ENCODE assay signal across 8 cellular contexts in genomic region chr1:39816431-39817090, GRCh38. TPM values are rescaled to one million over a fixed set of nuclear protein-coding genes. Genes with fewer than 3 reads are reported as not detected.
A peak's percentile ranks its signal among the peaks of the same experiment; 100 is the strongest.
DNase-seq lines count a peak whose midpoint lies in the region; ATAC-seq and TF ChIP-seq lines count a peak whose summit lies in the region.

No MANE protein-coding gene starts in this region.

- no peaks in the 10 kb centered on the region for H3K27me3 Mint-ChIP-seq in IgD-negative memory B cell

- peak; percentile 92 for TF ChIP-seq CTCF in Panc1 (IDR thresholded peaks at IDR 0.05)
- TF ChIP-seq CTCF in fibroblast of the aortic adventitia (IDR thresholded peaks at IDR 0.05; ENCODE audit: insufficient read depth, low read length), result peak; percentile 89
- TF ChIP-seq CTCF in neutrophil (IDR thresholded peaks at IDR 0.05), result peak; percentile 88
- TF ChIP-seq CTCF in uterus (IDR thresholded peaks at IDR 0.05), result peak; percentile 71 to 95 (median 80)

- in situ Hi-C loops in Panc1 (cut with HindIII; ENCODE audit: low pct_unique_long_range_greater_than_20kb, low sequenced_read_pairs), result no loop called here

- H3K4me3 Mint-ChIP-seq in IgD-negative memory B cell, result peak overlapping the region; percentile 25 to 95 (median 82)

- intact Hi-C loops in Panc1 (cut with micrococcal nuclease; ENCODE audit: unreplicated experiment) (loop anchor here (5.0 kb wide), 3 partner anchors 86 to 216 kb away; partner anchors contain the start of gene MYCL), uterus (cut with DNase I; ENCODE audit: low total_unique reads) (loop anchor here (5.0 kb wide), 2 partner anchors 86 to 156 kb away; partner anchors contain the start of gene MYCL)

- H3K9me3 Mint-ChIP-seq in IgD-negative memory B cell, result no peaks in the 10 kb centered on the region

- BruUV-seq in Panc1 (replicated peaks; lab: Mats Ljungman, UMichigan), result no TSS peak

- H3K4me3 ChIP-seq in Panc1 (ENCODE audit: low read depth in 2 of 2, low read length in 2 of 2) (no peak overlapping the region), fibroblast of the aortic adventitia (ENCODE audit: low read depth, low read length) (no peak overlapping the region), neutrophil (ENCODE audit: low read depth in 1 of 2, low read length in 1 of 2) (peak overlapping the region in 1 of 2 experiments; percentile 38), uterus (no peak overlapping the region)

- peak; percentile 38 for ATAC-seq in GM21619 (IDR thresholded peaks at IDR 0.05; ENCODE audit: unreplicated experiment)
- ATAC-seq in Panc1, result peak; percentile 87

- H3K9me3 ChIP-seq in Panc1 (ENCODE audit: control insufficient read depth, insufficient read depth, low read depth, low read length) (no peaks in the 10 kb centered on the region), neutrophil (no peaks in the 10 kb centered on the region), uterus (no peaks in the 10 kb centered on the region)

- no peaks in the 10 kb centered on the region for H3K27me3 ChIP-seq in Panc1 (ENCODE audit: control insufficient read depth, insufficient read depth, low read length)
- no peaks in the 10 kb centered on the region for H3K27me3 ChIP-seq in neutrophil
- no peaks in the 10 kb centered on the region for H3K27me3 ChIP-seq in uterus

- CTCF ChIA-PET in Panc1 (lab: Charles Lee), result interaction anchor here (1.1 kb wide), 1 partner anchor 85 kb away, joined by 4 read pairs; the partner anchor contains the start of gene MYCL

- no peaks in the 10 kb centered on the region for H3K4me1 ChIP-seq in Panc1 (ENCODE audit: control insufficient read depth, insufficient read depth, low read length)
- peaks cover 10 to 13% of the 10 kb centered on the region in 2 experiments for H3K4me1 ChIP-seq in neutrophil (ENCODE audit: control insufficient read depth in 1 of 2, insufficient read depth in 1 of 2, low read depth in 1 of 2, low read length in 1 of 2)
- H3K4me1 ChIP-seq in uterus, result no peaks in the 10 kb centered on the region

- peaks cover 3% of the 10 kb centered on the region for H3K36me3 Mint-ChIP-seq in IgD-negative memory B cell

- H3K27ac ChIP-seq in Panc1 (ENCODE audit: low read length) (no peak overlapping the region), neutrophil (no peak overlapping the region), uterus (no peak overlapping the region)

- POLR2A ChIA-PET in Panc1 (lab: Charles Lee), result no interaction called here

- TF ChIP-seq POLR2A in uterus (IDR thresholded peaks at IDR 0.05), result no peak

- H3K4me1 Mint-ChIP-seq in IgD-negative memory B cell, result peaks cover 5 to 8% (median 5%) of the 10 kb centered on the region in 3 donors

- H3K27ac Mint-ChIP-seq in IgD-negative memory B cell, result peak overlapping the region; percentile 16 to 86 (median 57)

- DNase-seq in EL, result peak; percentile 87
- DNase-seq in Panc1 (ENCODE audit: low read depth, low spot score), result peak; percentile 77
- DNase-seq in activated T-helper 9 cell treated with anti-CD3 and anti-CD28 coated beads, Interleukin-2, amount 50 U/mL, for 16 hours (ENCODE audit: low read depth), result peak; percentile 49
- peak; percentile 67 for DNase-seq in fibroblast of the aortic adventitia (ENCODE audit: low read depth)
- peak; percentile 46 to 69 for DNase-seq in uterus

- no peaks in the 10 kb centered on the region for H3K36me3 ChIP-seq in Panc1 (ENCODE audit: control insufficient read depth, insufficient read depth, low read length)
- no peaks in the 10 kb centered on the region for H3K36me3 ChIP-seq in neutrophil
- H3K36me3 ChIP-seq in uterus, result no peaks in the 10 kb centered on the region

RNA-seq across cellular contexts. Expression of gene BMP8B, which starts 27.9 kb away (rescaled TPM):
- polyA plus RNA-seq in IgD-negative memory B cell, result 0.14 TPM
- total RNA-seq in Panc1 (2021; ENCODE audit: unreplicated experiment) (3.7 TPM), fibroblast of the aortic adventitia (ENCODE audit: low replicate concordance) (not detected in 2 replicates), uterus (1 to 10 TPM in 1 of 4 donors, under 1 TPM in 1, not detected in 2; 0.46 to 1.3 TPM)
- 3.5 TPM for polyA plus RNA-seq in Panc1 (2012; ENCODE audit: insufficient read length)

RNA-seq across cellular contexts. Expression of gene OXCT2, which starts 45.4 kb away (rescaled TPM):
- 0.93 TPM for polyA plus RNA-seq in IgD-negative memory B cell
- total RNA-seq in Panc1 (2021; ENCODE audit: unreplicated experiment) (1.9 TPM), fibroblast of the aortic adventitia (ENCODE audit: low replicate concordance) (0.98 and 0.99 TPM in 2 replicates), uterus (1 to 10 TPM in 2 of 4 donors, not detected in 2; 1.1 to 1.5 TPM)
- 1.3 TPM for polyA plus RNA-seq in Panc1 (2012; ENCODE audit: insufficient read length)
